19 cellular contexts compared by ENCODE assay signal in genomic region chr14:54362089-54362504, GRCh38.
"Had no signal": no experiment of that assay in that cellular context is flagged by ENCODE, and none has a peak within 500 bp of the region (broad histone marks: within the 10 kb centered on the region; RNA-seq: fewer than 3 reads in every experiment).

No MANE protein-coding gene starts in this region.

- H3K4me3 ChIP-seq: cardiac muscle cell, dorsolateral prefrontal cortex, hepatocyte, upper lobe of right lung had no signal

- H3K36me3 ChIP-seq: cardiac muscle cell, upper lobe of right lung had no signal

- H3K27ac ChIP-seq: cardiac muscle cell, dorsolateral prefrontal cortex, foreskin keratinocyte, hepatocyte, upper lobe of right lung had no signal

- H3K27me3 ChIP-seq: cardiac muscle cell, dorsolateral prefrontal cortex, foreskin keratinocyte, hepatocyte, upper lobe of right lung had no signal

- DNase-seq: activated CD4-positive, alpha-beta T cell treated with anti-CD3 and anti-CD28 coated beads, Interleukin-2, amount 10 ng/mL, durations not matched to agents 24 days and 14 days; activated CD4-positive, CD25-positive, alpha-beta regulatory T cell; activated CD8-positive, alpha-beta T cell treated with anti-CD3 and anti-CD28 coated beads for 36 hours; activated naive CD4-positive, alpha-beta T cell; activated naive CD8-positive, alpha-beta T cell treated with anti-CD3 and anti-CD28 coated beads for 36 hours; activated T-cell treated with anti-CD3 and anti-CD28 coated beads, Interleukin-2, amount 50 U/mL, for 1 hour; amygdala; dorsolateral prefrontal cortex; foreskin keratinocyte; left cardiac atrium; nucleus accumbens; posterior cingulate gyrus; stimulated activated naive B cell treated with anti-CD40 and anti-IgM and Interleukin-4, amounts not matched to agents 10 μg/mL and 1 μg/mL and 100 μg/mL, for 72 hours; SW 1271; upper lobe of right lung had no signal

- H3K9me3 ChIP-seq: upper lobe of right lung had no signal

- H3K4me1 ChIP-seq: foreskin keratinocyte had no signal

- H3K79me2 ChIP-seq: hepatocyte had no signal

- H3K4me2 ChIP-seq: hepatocyte had no signal

- ATAC-seq: activated CD8-positive, alpha-beta T cell treated with anti-CD3 and anti-CD28 coated beads for 36 hours; activated T-helper 17 cell treated with anti-CD3 and anti-CD28 coated beads, Interleukin-2, amount 50 U/mL, for 72 hours; foreskin keratinocyte; left cardiac atrium; natural killer cell treated with Interleukin-12 subunit alpha and Interleukin-12 subunit beta and Interleukin-15 and Interleukin-18, amount 100 ng/mL, for 72 hours; stimulated activated naive B cell treated with anti-CD40 and anti-IgM and Interleukin-4, amounts not matched to agents 10 μg/mL and 1 μg/mL and 100 μg/mL, for 72 hours; upper lobe of right lung had no signal
